30 cellular contexts compared by ENCODE assay signal in the genomic region with DNA sequence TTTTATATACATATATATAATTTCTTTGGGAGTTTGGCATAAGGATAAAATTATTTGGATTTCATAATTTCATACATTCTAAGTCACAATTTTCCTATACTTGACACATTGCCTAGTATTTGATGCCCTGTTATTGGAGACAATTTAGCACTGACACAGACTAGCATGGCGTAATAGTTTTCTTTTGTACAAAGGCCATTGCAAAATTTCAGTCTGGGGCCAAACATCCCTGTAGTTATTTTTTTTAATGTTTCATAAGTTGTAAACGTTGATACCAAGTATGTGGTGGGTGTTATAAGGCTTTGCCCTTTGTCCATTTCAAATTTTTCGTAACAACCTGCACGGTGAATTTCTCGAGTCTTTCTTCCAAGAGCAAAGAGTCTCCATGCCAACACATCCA.
"Had no signal": no experiment of that assay in that cellular context is flagged by ENCODE, and none has a peak within 500 bp of the region (broad histone marks: within the 10 kb centered on the region; RNA-seq: fewer than 3 reads in every experiment).

No MANE protein-coding gene starts in this region.

- H3K9me3 ChIP-seq: adrenal gland, body of pancreas, breast epithelium, SJCRH30 had no signal

- H3K36me3 ChIP-seq: adrenal gland, breast epithelium, SJCRH30 had no signal

- H3K27ac ChIP-seq: adrenal gland, body of pancreas, breast epithelium, SK-N-MC had no signal

- H3K4me3 ChIP-seq: adrenal gland, body of pancreas, breast epithelium, SK-N-MC had no signal

- H3K27me3 ChIP-seq: adrenal gland, body of pancreas, breast epithelium, SJCRH30 had no signal

- DNase-seq: activated CD4-positive, alpha-beta T cell treated with anti-CD3 and anti-CD28 coated beads, Interleukin-2, amount 10 ng/mL, durations not matched to agents 24 days and 14 days; activated CD4-positive, alpha-beta T cell treated with anti-CD3 and anti-CD28 coated beads, Interleukin-2, amount 50 U/mL, for 4 hours; activated CD8-positive, alpha-beta T cell treated with anti-CD3 and anti-CD28 coated beads for 36 hours; activated effector memory CD4-positive, alpha-beta T cell treated with anti-CD3 and anti-CD28 coated beads, Interleukin-2, amount 50 U/mL, for 16 hours; activated naive CD4-positive, alpha-beta T cell; activated naive CD8-positive, alpha-beta T cell treated with anti-CD3 and anti-CD28 coated beads, Interleukin-2, amount 10 ng/mL, durations not matched to agents 7 days and 5 days; activated T-cell treated with anti-CD3 and anti-CD28 coated beads, Interleukin-2, amount 50 U/mL, for 1 hour; activated T-cell treated with anti-CD3 and anti-CD28 coated beads, Interleukin-2, amount 50 U/mL, for 72 hours; adrenal gland; body of pancreas; Kasumi-1; KG1; MM.1S; MV-4-11; NCI-H1092; NCI-H1417; NCI-H146; NCI-H187; NCI-H2029 treated with DMSO at 0.1 percent for 48 hours; NCI-H2107; NCI-H2171; NCI-H510A; NCI-H526; NK-92 treated with Interleukin-12 subunit alpha and Interleukin-12 subunit beta, amount 100 ng/mL, for 24 hours; OCI-M1; SHP77; SJCRH30 had no signal

- H3K4me1 ChIP-seq: adrenal gland, body of pancreas, breast epithelium had no signal

- ATAC-seq: activated CD8-positive, alpha-beta T cell treated with anti-CD3 and anti-CD28 coated beads for 36 hours; activated T-cell treated with anti-CD3 and anti-CD28 coated beads, Interleukin-2, amount 50 U/mL, for 72 hours; activated T-helper 17 cell treated with anti-CD3 and anti-CD28 coated beads, Interleukin-2, amount 50 U/mL, for 72 hours; body of pancreas had no signal
